Comparison of ENCODE assay signal across 10 cellular contexts in genomic region chr1:244435562-244436205, GRCh38. TPM values are rescaled to one million over a fixed set of nuclear protein-coding genes. Genes with fewer than 3 reads are reported as not detected.
DNase-seq lines count a peak whose midpoint lies in the region; ATAC-seq and TF ChIP-seq lines count a peak whose summit lies in the region.
"Had no signal": no experiment of that assay in that cellular context is flagged by ENCODE, and none has a peak within 500 bp of the region (broad histone marks: within the 10 kb centered on the region; RNA-seq: fewer than 3 reads in every experiment).

No MANE protein-coding gene starts in this region.

- peak; percentile 27 to 33 for DNase-seq in stimulated activated CD4-positive, alpha-beta T cell treated with anti-CD3 and anti-CD28 coated beads, Interleukin-2, amount 100 ng/mL, for 24 hours
- DNase-seq in stimulated activated CD4-positive, alpha-beta T cell treated with anti-CD3 and anti-CD28 coated beads, Interleukin-4, amount 100 ng/mL, for 1 hour = no peak
- peak; percentile 22 for DNase-seq in activated naive CD4-positive, alpha-beta T cell treated with anti-CD3 and anti-CD28 coated beads, Interleukin-2, amount 50 U/mL, for 16 hours
- DNase-seq in foreskin keratinocyte = peak in 1 of 2 donors; percentile 48
- DNase-seq in NCI-H774 (lab: John Stamatoyannopoulos, UW) = no peak
- DNase-seq in left ventricle myocardium inferior = no peak
- DNase-seq in DMS79 treated with DMSO at 0.1 percent for 48 hours (lab: John Stamatoyannopoulos, UW) = no peak
- DNase-seq in posterior cingulate gyrus = no peak
- DNase-seq: psoas muscle had no signal

- peak; percentile 73 for ATAC-seq in foreskin keratinocyte
- ATAC-seq: psoas muscle had no signal

- peaks cover 22% of the 10 kb centered on the region for H3K36me3 ChIP-seq in left ventricle myocardium inferior

- H3K27me3 ChIP-seq in foreskin keratinocyte (no peaks in the 10 kb centered on the region), left ventricle myocardium inferior (ENCODE audit: low read depth) (no peaks in the 10 kb centered on the region)
- H3K27me3 ChIP-seq: ascending aorta had no signal

- H3K27ac ChIP-seq in foreskin keratinocyte (peak overlapping the region; percentile 34), left ventricle myocardium inferior (replicated peaks) (no peak overlapping the region)
- H3K27ac ChIP-seq: psoas muscle had no signal

- TF ChIP-seq CTCF in foreskin keratinocyte (conservative IDR thresholded peaks at IDR 0.05) (no peak), left ventricle myocardium inferior (IDR thresholded peaks at IDR 0.05; ENCODE audit: borderline replicate concordance) (no peak)

- H3K9me3 ChIP-seq in left ventricle myocardium inferior (replicated peaks) = no peaks in the 10 kb centered on the region
- H3K9me3 ChIP-seq: ascending aorta, psoas muscle had no signal

- no peak overlapping the region for H3K4me3 ChIP-seq in left ventricle myocardium inferior
- H3K4me3 ChIP-seq: ascending aorta, psoas muscle had no signal

- peaks cover 44% of the 10 kb centered on the region for H3K4me1 ChIP-seq in foreskin keratinocyte
- H3K4me1 ChIP-seq in left ventricle myocardium inferior = peaks cover 11% of the 10 kb centered on the region
- H3K4me1 ChIP-seq: psoas muscle had no signal

- intact Hi-C loops in left ventricle myocardium inferior (cut with micrococcal nuclease) = no loop called here
- intact Hi-C loops in posterior cingulate gyrus (cut with DNase I) = no loop called here

RNA-seq across cellular contexts. Expression of gene ADSS2, which starts 16.0 kb away (rescaled TPM):
- total RNA-seq in foreskin keratinocyte (38.6 and 42.8 TPM in 2 replicates), left ventricle myocardium inferior (6.1 TPM)
- 19.3 and 25.0 TPM in 2 replicates for polyA plus RNA-seq in foreskin keratinocyte

RNA-seq across cellular contexts. Expression of gene CATSPERE, which starts 25.4 kb away (rescaled TPM):
- 0.07 and 0.21 TPM in 2 replicates for total RNA-seq in foreskin keratinocyte
- 0.07 and 0.09 TPM in 2 replicates for polyA plus RNA-seq in foreskin keratinocyte
- 0.58 TPM for total RNA-seq in left ventricle myocardium inferior
- total RNA-seq: ascending aorta had no signal

Comparison
In these comparisons a context has a peak if more than half of its experiments do, and no peak if none do; other contexts are left out.
1. DNase-seq: peak in stimulated activated CD4-positive, alpha-beta T cell treated with anti-CD3 and anti-CD28 coated beads, Interleukin-2, amount 100 ng/mL, for 24 hours (2 of 2) and activated naive CD4-positive, alpha-beta T cell treated with anti-CD3 and anti-CD28 coated beads, Interleukin-2, amount 50 U/mL, for 16 hours (single experiment); none in stimulated activated CD4-positive, alpha-beta T cell treated with anti-CD3 and anti-CD28 coated beads, Interleukin-4, amount 100 ng/mL, for 1 hour (single experiment), NCI-H774 (single experiment), left ventricle myocardium inferior (single experiment), DMS79 treated with DMSO at 0.1 percent for 48 hours (single experiment) and posterior cingulate gyrus (0 of 10).